8 cellular contexts compared by ENCODE assay signal in genomic region chr14:60980811-60981625, GRCh38. TPM values are rescaled to one million over a fixed set of nuclear protein-coding genes. Genes with fewer than 3 reads are reported as not detected.
DNase-seq lines count a peak whose midpoint lies in the region; ATAC-seq, FAIRE-seq and TF ChIP-seq lines count a peak whose summit lies in the region.

TSS of gene SLC38A6 (plus strand) at chr14:60981245. CDS start at chr14:60981278, 33 bp downstream.
TSS of gene TRMT5 (minus strand) at chr14:60981079. CDS start at chr14:60980973, 106 bp downstream.

- H3K4me2 ChIP-seq in SU-DHL-6 (ENCODE audit: low read depth, low read length, poor library complexity, severe bottlenecking) (peak within 1 kb of the TSS; percentile 85), trophoblast cell (ENCODE audit: low read length) (peak within 1 kb of the TSS; percentile 89)

- ATAC-seq in HG02798 (IDR thresholded peaks at IDR 0.05; ENCODE audit: poor library complexity, unreplicated experiment) = peak; percentile 91
- ATAC-seq in heart left ventricle = peak; percentile 90 to 99 (median 98)

- H4K20me1 ChIP-seq in SU-DHL-6 (ENCODE audit: low read depth, low read length) = no peaks in the 10 kb centered on the region

- peak within 1 kb of the TSS; percentile 89 for H2AFZ ChIP-seq in SU-DHL-6 (ENCODE audit: low read depth, low read length, severe bottlenecking)
- H2AFZ ChIP-seq in trophoblast cell (ENCODE audit: insufficient read depth, low read length, poor library complexity) = peak within 1 kb of the TSS; percentile 97

- peak within 1 kb of the TSS; percentile 98 for H3K14ac ChIP-seq in trophoblast cell (ENCODE audit: low read length)

- TF ChIP-seq EP300 in tibial nerve (IDR thresholded peaks at IDR 0.05) = peak; percentile 72 to 94

- H3K9me2 ChIP-seq in SU-DHL-6 (replicated peaks; ENCODE audit: insufficient read depth, low read length) = no peaks in the 10 kb centered on the region

- H4K8ac ChIP-seq in trophoblast cell (ENCODE audit: low read depth, low read length) = peak within 1 kb of the TSS; percentile 99

- peaks cover 25% of the 10 kb centered on the region for H3K79me2 ChIP-seq in SU-DHL-6 (ENCODE audit: insufficient read depth, low read length)
- H3K79me2 ChIP-seq in trophoblast cell (ENCODE audit: control insufficient read depth, insufficient read depth, low read length, poor library complexity) = peaks cover 6% of the 10 kb centered on the region

- peak within 1 kb of the TSS; percentile 97 for H3K18ac ChIP-seq in trophoblast cell (ENCODE audit: low read length)

- H2BK5ac ChIP-seq in trophoblast cell (ENCODE audit: low read depth, low read length, poor library complexity) = peak within 1 kb of the TSS; percentile 91

- H3K27me3 ChIP-seq in SU-DHL-6 (ENCODE audit: low read length) (no peaks in the 10 kb centered on the region), adrenal gland (no peaks in the 10 kb centered on the region), heart left ventricle (no peaks in the 10 kb centered on the region), trophoblast cell (ENCODE audit: insufficient read depth, low read length) (no peaks in the 10 kb centered on the region), tibial nerve (no peaks in the 10 kb centered on the region)

- H3K9me3 ChIP-seq in SU-DHL-6 (ENCODE audit: insufficient read depth, low read length) (no peaks in the 10 kb centered on the region), adrenal gland (replicated peaks in 1 of 3) (no peaks in the 10 kb centered on the region), heart left ventricle (no peaks in the 10 kb centered on the region), trophoblast cell (ENCODE audit: insufficient read depth, low read depth, low read length) (no peaks in the 10 kb centered on the region), tibial nerve (no peaks in the 10 kb centered on the region)

- no peak within 1 kb of the TSS for H3K23ac ChIP-seq in trophoblast cell (ENCODE audit: low read length)

- H3K9ac ChIP-seq in SU-DHL-6 (ENCODE audit: low read length) (peak within 1 kb of the TSS; percentile 69), trophoblast cell (ENCODE audit: low read length) (peak within 1 kb of the TSS; percentile 91)

- 0 to 1% (median 1%) methylated on average over 22 to 58 of the region's 58 CpGs for WGBS in adrenal gland, 4 donors
- WGBS in heart left ventricle, 4 donors = 0 to 1% (median 0%) methylated on average over 52 to 58 of the region's 58 CpGs
- no CpG with 5 or more reads among the region's 58 CpGs for WGBS in trophoblast cell (ENCODE audit: extremely low coverage, insufficient coverage, insufficient read length)
- 0 to 1% methylated on average over 41 to 58 of the region's 58 CpGs for WGBS in tibial nerve, 2 donors

- intact Hi-C loops in adrenal gland (cut with DNase I) = loop anchor here in 1 of 2 donors (5.0 kb wide), 1 partner anchor 249 kb away; the partner anchor contains the start of gene MNAT1
- intact Hi-C loops in heart left ventricle (cut with DNase I) = loop anchor here in 4 of 10 donors (5.0 to 10.0 kb wide), 6 partner anchors 34 to 324 kb away; partner anchors contain the start of gene MNAT1 (in 2 of the 4)

- no peak within 1 kb of the TSS for H2BK12ac ChIP-seq in trophoblast cell (ENCODE audit: low read length)

- H3K4me1 ChIP-seq in adrenal gland (replicated peaks in 1 of 2) = peaks cover 0 to 42% of the 10 kb centered on the region in 2 donors
- H3K4me1 ChIP-seq in heart left ventricle = peaks cover 0 to 74% (median 24%) of the 10 kb centered on the region in 12 donors
- H3K4me1 ChIP-seq in trophoblast cell (ENCODE audit: control insufficient read depth in 1 of 2, insufficient read depth in 2 of 2, low read length in 2 of 2) = no peaks in the 10 kb centered on the region
- H3K4me1 ChIP-seq in tibial nerve = peaks cover 0 to 58% (median 24%) of the 10 kb centered on the region in 4 donors

- H3K79me1 ChIP-seq in trophoblast cell (ENCODE audit: low read length) = peaks cover 7% of the 10 kb centered on the region

- DNase-seq in GM12892 (ENCODE audit: insufficient read length) = peak; percentile 48
- peak; percentile 74 for DNase-seq in NCI-H1417 treated with DMSO at 0.1 percent for 48 hours (lab: John Stamatoyannopoulos, UW)
- DNase-seq in adrenal gland = peak; percentile 92 to 98 (median 95)
- DNase-seq in heart left ventricle = peak; percentile 93 to 96 (median 95)
- DNase-seq in trophoblast cell = peak; percentile 95
- peak; percentile 89 to 94 for DNase-seq in tibial nerve (ENCODE audit: low spot score in 2 of 2)

- peak within 1 kb of the TSS; percentile 76 for H2BK120ac ChIP-seq in trophoblast cell (ENCODE audit: insufficient read depth, low read length, poor library complexity)

- peak within 1 kb of the TSS; percentile 35 for H3K27ac ChIP-seq in SU-DHL-6 (ENCODE audit: low read depth, low read length)
- peak within 1 kb of the TSS in 4 of 5 donors; percentile 50 to 90 (median 79) for H3K27ac ChIP-seq in adrenal gland
- peak within 1 kb of the TSS; percentile 33 to 92 (median 84) for H3K27ac ChIP-seq in heart left ventricle
- H3K27ac ChIP-seq in trophoblast cell (ENCODE audit: low read depth, low read length) = peak within 1 kb of the TSS; percentile 40
- peak within 1 kb of the TSS; percentile 77 to 94 (median 86) for H3K27ac ChIP-seq in tibial nerve

- H4K91ac ChIP-seq in trophoblast cell (ENCODE audit: low read depth, low read length) = peak within 1 kb of the TSS; percentile 88

- TF ChIP-seq CTCF in SU-DHL-6 (IDR thresholded peaks at IDR 0.05; ENCODE audit: insufficient read depth, low read length, poor library complexity, severe bottlenecking) (no peak), adrenal gland (IDR thresholded peaks at IDR 0.05) (no peak), heart left ventricle (IDR thresholded peaks at IDR 0.05) (peak in 1 of 12 donors; percentile 12), tibial nerve (IDR thresholded peaks at IDR 0.05) (peak in 1 of 5 experiments; percentile 54)

- H2AK5ac ChIP-seq in trophoblast cell (ENCODE audit: low read length) = no peak within 1 kb of the TSS

- TF ChIP-seq POLR2A in GM12892 (IDR thresholded peaks at IDR 0.05; ENCODE audit: low read depth, low read length) = peak; percentile 79
- TF ChIP-seq POLR2A in adrenal gland (IDR thresholded peaks at IDR 0.05) = peak; percentile 21 to 55
- TF ChIP-seq POLR2A in heart left ventricle (IDR thresholded peaks at IDR 0.05) = peak in 1 of 2 donors; percentile 67
- TF ChIP-seq POLR2A in tibial nerve (IDR thresholded peaks at IDR 0.05) = peak in 1 of 2 donors; percentile 44

- peak within 1 kb of the TSS; percentile 77 for H3K4ac ChIP-seq in trophoblast cell (ENCODE audit: low read depth, low read length)

- H3F3A ChIP-seq in SU-DHL-6 (ENCODE audit: insufficient read depth) = peaks cover 14% of the 10 kb centered on the region; the same call in 1 of the 2 replicates

- H3K4me3 ChIP-seq in SU-DHL-6 (ENCODE audit: insufficient read depth, low read length, poor library complexity, severe bottlenecking) (peak within 1 kb of the TSS; percentile 98), adrenal gland (peak within 1 kb of the TSS; percentile 13 to 89 (median 76)), heart left ventricle (peak within 1 kb of the TSS; percentile 56 to 94 (median 76)), trophoblast cell (ENCODE audit: low read depth, low read length) (peak within 1 kb of the TSS; percentile 88), tibial nerve (peak within 1 kb of the TSS; percentile 69 to 93 (median 84))

- peak; percentile 96 for FAIRE-seq in GM12892 (lab: Jason Lieb, UNC)

- peaks cover 17% of the 10 kb centered on the region; the same call in 1 of the 2 replicates for H3K36me3 ChIP-seq in SU-DHL-6 (ENCODE audit: low read length)
- peaks cover 0 to 10% of the 10 kb centered on the region in 2 donors for H3K36me3 ChIP-seq in adrenal gland (replicated peaks in 1 of 2)
- peaks cover 0 to 34% (median 16%) of the 10 kb centered on the region in 9 donors for H3K36me3 ChIP-seq in heart left ventricle
- peaks cover 0 to 4% of the 10 kb centered on the region in 2 experiments for H3K36me3 ChIP-seq in trophoblast cell (ENCODE audit: control insufficient read depth in 1 of 2, insufficient read depth in 2 of 2, low read length in 2 of 2)
- peaks cover 0 to 20% (median 0%) of the 10 kb centered on the region in 3 donors for H3K36me3 ChIP-seq in tibial nerve

- H4K12ac ChIP-seq in trophoblast cell (ENCODE audit: low read depth, low read length) = peak within 1 kb of the TSS; percentile 93

RNA-seq across cellular contexts. Expression of gene SLC38A6, which starts in this region (rescaled TPM):
- polyA plus RNA-seq in GM12892 (2012; ENCODE audit: missing spikeins) = 6.8 TPM
- 10 to 100 TPM; 12.5 to 50.3 (median 23.0) TPM for total RNA-seq in adrenal gland
- polyA plus RNA-seq in adrenal gland = 10 to 100 TPM; 25.6 to 53.9 (median 28.0) TPM
- total RNA-seq in heart left ventricle = 10 to 100 TPM in 2 of 9 donors, 1 to 10 TPM in 7; 1.6 to 19.6 (median 4.9) TPM
- polyA plus RNA-seq in heart left ventricle = 1 to 10 TPM; 1.8 to 3.2 TPM
- polyA plus RNA-seq in trophoblast cell (2013) = 23.5 and 27.5 TPM in 2 replicates
- 10 to 100 TPM; 10.4 to 34.2 (median 21.7) TPM for total RNA-seq in tibial nerve

RNA-seq across cellular contexts. Expression of gene TRMT5, which starts in this region (rescaled TPM):
- polyA plus RNA-seq in GM12892 (2012; ENCODE audit: missing spikeins) = 14.1 TPM
- total RNA-seq in adrenal gland (10 to 100 TPM in 4 of 8 donors, 1 to 10 TPM in 4; 4.8 to 16.8 (median 11.5) TPM), heart left ventricle (1 to 10 TPM; 2.8 to 9.7 (median 6.7) TPM), tibial nerve (10 to 100 TPM in 2 of 4 donors, 1 to 10 TPM in 2; 5.7 to 14.3 (median 9.8) TPM)
- polyA plus RNA-seq in adrenal gland (10 to 100 TPM in 1 of 3 donors, 1 to 10 TPM in 2; 3.8 to 14.6 (median 4.7) TPM), heart left ventricle (1 to 10 TPM; 1.6 to 3.8 TPM)
- polyA plus RNA-seq in trophoblast cell (2013) = 12.3 and 12.4 TPM in 2 replicates

Comparison
In these comparisons a context has a peak if more than half of its experiments do, and no peak if none do; other contexts are left out.
1. Peak in every context shown above with its lines: DNase-seq, ATAC-seq, H3K4me3 ChIP-seq and H3K27ac ChIP-seq.
2. RNA of gene SLC38A6 (polyA plus RNA-seq): 25.6 to 53.9 TPM in adrenal gland; 1.8 to 3.2 TPM in heart left ventricle; every median in the first group is over 4 times any median in the second.
3. H3K27ac ChIP-seq: peak in every context shown above with its lines; median percentile 86 in tibial nerve; 84 in heart left ventricle; 79 in adrenal gland; 40 in trophoblast cell; 35 in SU-DHL-6.